26 cellular contexts compared by ENCODE assay signal in the genomic region with DNA sequence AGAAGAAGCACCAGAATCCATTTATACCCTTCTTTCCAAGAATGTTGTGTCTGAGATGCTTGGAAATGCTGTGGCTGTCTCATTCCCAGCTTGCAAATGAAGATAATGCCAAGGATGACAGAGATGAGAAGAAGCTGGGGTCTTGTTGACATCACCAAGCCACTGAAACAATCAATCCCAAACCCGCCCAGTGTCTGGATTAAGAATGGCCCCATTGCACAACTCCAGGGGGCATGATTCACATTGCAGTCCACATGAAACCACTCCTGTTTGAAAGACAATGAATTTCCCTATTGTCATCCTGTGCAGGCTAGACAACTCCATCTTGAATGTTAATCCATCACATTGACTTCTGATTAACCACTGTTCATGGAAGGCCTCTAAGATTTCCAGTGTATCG. TPM values are rescaled to one million over a fixed set of nuclear protein-coding genes. Genes with fewer than 3 reads are reported as not detected.
DNase-seq lines count a peak whose midpoint lies in the region; ATAC-seq and TF ChIP-seq lines count a peak whose summit lies in the region.
"Had no signal": no experiment of that assay in that cellular context is flagged by ENCODE, and none has a peak within 500 bp of the region (broad histone marks: within the 10 kb centered on the region; RNA-seq: fewer than 3 reads in every experiment).

No MANE protein-coding gene starts in this region.

- intact Hi-C loops in esophagus squamous epithelium (cut with DNase I) (no loop called here), gastrocnemius medialis (cut with DNase I; ENCODE audit: low total_unique reads) (no loop called here)

- H3K4me3 Mint-ChIP-seq in type B pancreatic cell, result no peak overlapping the region
- H3K4me3 Mint-ChIP-seq: activated CD4-positive, alpha-beta T cell treated with anti-CD3 and anti-CD28 coated beads for 36 hours; activated T-cell treated with anti-CD3 and anti-CD28 coated beads, Interleukin-2, amount 50 U/mL, for 24 hours; naive thymus-derived CD4-positive, alpha-beta T cell; T-helper 1 cell treated with Interleukin-12 subunit alpha and Interleukin-12 subunit beta and Interleukin-4 antibody, amounts not matched to agents 30 μg/mL and 1 μg/mL, for 36 hours had no signal

- no peaks in the 10 kb centered on the region for H3K36me3 Mint-ChIP-seq in type B pancreatic cell
- H3K36me3 Mint-ChIP-seq: naive thymus-derived CD4-positive, alpha-beta T cell had no signal

- TF ChIP-seq POLR2A in esophagus squamous epithelium (IDR thresholded peaks at IDR 0.05) (no peak), gastrocnemius medialis (IDR thresholded peaks at IDR 0.05) (no peak)

- POLR2A ChIA-PET in GM10248 (lab: Yijun Ruan, JAX), result no interaction called here

- no peak overlapping the region for H3K4me3 ChIP-seq in AG10803 (ENCODE audit: low read length)
- no peak overlapping the region for H3K4me3 ChIP-seq in esophagus squamous epithelium
- H3K4me3 ChIP-seq in gastrocnemius medialis, result no peak overlapping the region
- H3K4me3 ChIP-seq: SK-N-MC, tibial nerve had no signal

- ATAC-seq in gastrocnemius medialis, result no peak
- ATAC-seq: activated CD4-positive, alpha-beta T cell treated with anti-CD3 and anti-CD28 coated beads for 36 hours had no signal

- H3K36me3 ChIP-seq in esophagus squamous epithelium (no peaks in the 10 kb centered on the region), gastrocnemius medialis (no peaks in the 10 kb centered on the region)
- H3K36me3 ChIP-seq: BE2C, brain microvascular endothelial cell, tibial nerve had no signal

- DNase-seq in AG10803 (ENCODE audit: low read depth), result peak; percentile 6
- DNase-seq in OCI-M1 (lab: John Stamatoyannopoulos, UW), result peak; percentile 86
- no peak for DNase-seq in esophagus squamous epithelium (lab: John Stamatoyannopoulos, UW)
- no peak for DNase-seq in gastrocnemius medialis
- DNase-seq in inferior parietal cortex (ENCODE audit: extremely low spot score), result no peak
- DNase-seq in GM10248 (ENCODE audit: extremely low spot score), result no peak
- no peak for DNase-seq in type B pancreatic cell (ENCODE audit: extremely low spot score, unreplicated experiment)
- no peak for DNase-seq in NCI-H2107 treated with DMSO at 0.1 percent for 48 hours (lab: John Stamatoyannopoulos, UW; ENCODE audit: unreplicated experiment)
- DNase-seq: activated CD4-positive, alpha-beta T cell treated with anti-CD3 and anti-CD28 coated beads for 36 hours; activated T-cell treated with anti-CD3 and anti-CD28 coated beads, Interleukin-2, amount 50 U/mL, for 24 hours; BE2C; brain microvascular endothelial cell; Caco-2; DMS79 treated with DMSO at 0.1 percent for 48 hours; effector memory CD4-positive, alpha-beta T cell; kidney glomerular epithelial cell; mammary epithelial cell; naive thymus-derived CD4-positive, alpha-beta T cell; NCI-H1694; occipital lobe; retina; RPMI8226; stimulated activated naive CD4-positive, alpha-beta T cell treated with Interleukin-2 at 50 U/mL for 16 hours had no signal

- WGBS in esophagus squamous epithelium, 2 donors, result 75 to 78% methylated on average over 2 of the region's 2 CpGs

- no peak for TF ChIP-seq CTCF in AG10803 (conservative IDR thresholded peaks at IDR 0.05; ENCODE audit: low read length)
- TF ChIP-seq CTCF in esophagus squamous epithelium (IDR thresholded peaks at IDR 0.05), result no peak
- TF ChIP-seq CTCF in gastrocnemius medialis (IDR thresholded peaks at IDR 0.05 in 4 of 5, conservative IDR thresholded peaks at IDR 0.05 in 1 of 5), result no peak
- TF ChIP-seq CTCF in GM10248 (IDR thresholded peaks at IDR 0.05; ENCODE audit: control extremely low read depth, extremely low read depth, low read depth, missing control alignments), result no peak
- TF ChIP-seq CTCF in type B pancreatic cell (conservative IDR thresholded peaks at IDR 0.05), result no peak

- in situ Hi-C loops in gastrocnemius medialis (cut with MboI; ENCODE audit: low sequenced_read_pairs in 4 of 4), result no loop called here

- CTCF ChIA-PET in GM10248 (lab: Yijun Ruan, JAX), result interaction anchor here (1.4 kb wide), 1 partner anchor 69 kb away, joined by 3 read pairs; no protein-coding TSS in a partner anchor

- H3K9me3 ChIP-seq in esophagus squamous epithelium (no peaks in the 10 kb centered on the region), gastrocnemius medialis (no peaks in the 10 kb centered on the region)
- H3K9me3 ChIP-seq: BE2C, Caco-2, tibial nerve had no signal

- H3K27ac ChIP-seq in esophagus squamous epithelium, result peak overlapping the region; percentile 5 to 88 (median 87)
- H3K27ac ChIP-seq in gastrocnemius medialis, result peak overlapping the region; percentile 27 to 92 (median 81)
- H3K27ac ChIP-seq: brain microvascular endothelial cell, SK-N-MC had no signal

- no peaks in the 10 kb centered on the region for H3K9me3 Mint-ChIP-seq in type B pancreatic cell
- H3K9me3 Mint-ChIP-seq: activated T-cell treated with anti-CD3 and anti-CD28 coated beads, Interleukin-2, amount 50 U/mL, for 24 hours; naive thymus-derived CD4-positive, alpha-beta T cell; T-helper 1 cell treated with Interleukin-12 subunit alpha and Interleukin-12 subunit beta and Interleukin-4 antibody, amounts not matched to agents 30 μg/mL and 1 μg/mL, for 36 hours had no signal

- no peak overlapping the region for H3K27ac Mint-ChIP-seq in type B pancreatic cell
- H3K27ac Mint-ChIP-seq: activated CD4-positive, alpha-beta T cell treated with anti-CD3 and anti-CD28 coated beads for 36 hours; activated T-cell treated with anti-CD3 and anti-CD28 coated beads, Interleukin-2, amount 50 U/mL, for 24 hours; naive thymus-derived CD4-positive, alpha-beta T cell; T-helper 1 cell treated with Interleukin-12 subunit alpha and Interleukin-12 subunit beta and Interleukin-4 antibody, amounts not matched to agents 30 μg/mL and 1 μg/mL, for 36 hours had no signal

- H3K4me1 Mint-ChIP-seq in type B pancreatic cell (ENCODE audit: unreplicated experiment), result peaks cover 62% of the 10 kb centered on the region

- H3K4me1 ChIP-seq in esophagus squamous epithelium, result peaks cover 0 to 91% (median 17%) of the 10 kb centered on the region in 3 donors
- peaks cover 50 to 87% of the 10 kb centered on the region in 2 donors for H3K4me1 ChIP-seq in gastrocnemius medialis
- H3K4me1 ChIP-seq: BE2C had no signal

- H3K27me3 Mint-ChIP-seq in type B pancreatic cell, result no peaks in the 10 kb centered on the region

- H3K27me3 ChIP-seq in esophagus squamous epithelium (no peaks in the 10 kb centered on the region), gastrocnemius medialis (no peaks in the 10 kb centered on the region)
- H3K27me3 ChIP-seq: BE2C, brain microvascular endothelial cell, tibial nerve had no signal

RNA-seq across cellular contexts. Expression of gene SORBS1, which starts 28.6 kb away (rescaled TPM):
- total RNA-seq in esophagus squamous epithelium (100 to 1,000 TPM in 1 of 4 donors, 10 to 100 TPM in 3; 23.3 to 359 (median 72.2) TPM), gastrocnemius medialis (100 to 1,000 TPM; 146 to 331 (median 186) TPM), type B pancreatic cell (ENCODE audit: low replicate concordance) (28.2 and 31.4 TPM in 2 replicates)

Comparison
In these comparisons a context has a peak if more than half of its experiments do, and no peak if none do; other contexts are left out.
1. DNase-seq: peak in AG10803 (single experiment) and OCI-M1 (single experiment); none in esophagus squamous epithelium (single experiment), gastrocnemius medialis (0 of 2), inferior parietal cortex (single experiment), GM10248 (single experiment), type B pancreatic cell (single experiment) and NCI-H2107 treated with DMSO at 0.1 percent for 48 hours (single experiment).